ENCODE assay signal across 1 cellular context in the genomic region with DNA sequence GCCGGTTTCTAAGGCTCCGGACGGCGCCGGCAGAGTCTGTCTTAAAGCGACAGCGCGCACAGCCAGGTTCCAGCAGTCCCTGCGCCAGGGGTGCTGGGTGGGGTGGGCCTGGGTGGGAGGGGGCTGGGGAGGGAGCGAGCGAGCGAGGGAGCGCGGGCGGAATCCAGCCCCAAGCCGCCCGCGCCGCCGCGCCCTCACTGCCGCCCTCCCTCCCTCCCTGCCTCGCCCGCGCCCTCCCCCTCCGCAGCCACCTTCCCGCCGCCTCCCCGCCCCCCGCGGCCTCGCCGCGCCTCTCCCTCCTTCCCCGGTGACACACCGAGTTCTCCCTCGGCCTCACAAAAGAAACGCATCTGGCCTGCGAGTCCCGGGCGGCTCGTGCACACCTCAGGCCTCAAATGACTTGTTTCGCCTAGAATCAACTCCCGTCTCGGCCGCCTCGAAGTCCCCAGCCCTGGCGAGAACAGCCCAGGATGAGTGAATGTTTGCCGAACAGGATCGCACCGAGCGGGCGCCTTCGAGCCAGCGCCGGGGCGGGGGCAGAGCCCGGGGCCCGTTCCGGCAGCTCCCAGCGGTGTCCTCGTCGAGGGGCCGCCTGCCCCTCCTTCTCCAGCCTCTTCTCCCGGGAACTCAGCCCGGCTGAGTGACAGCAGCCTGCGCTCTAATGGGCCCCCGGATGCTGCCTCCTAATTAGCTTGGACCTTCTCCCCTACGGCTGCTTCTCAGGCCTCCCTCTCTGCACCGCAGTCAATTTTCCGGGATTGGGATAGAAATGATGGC.
A peak's percentile ranks its signal among the peaks of the same experiment; 100 is the strongest.
TF ChIP-seq lines count a peak whose summit lies in the region.

A gene (minus strand): TSS at position 43 of the 777 bp plus-strand sequence. CDS start 347 bp downstream, outside the sequence.

TF ChIP-seq in HepG2, 621 proteins besides CTCF, POLR2A, EP300 and RAD21 (continued from another document and continues in another):
- no peak for TF ChIP-seq SMARCC2 (IDR thresholded peaks at IDR 0.05)
- TF ChIP-seq NCOA2 (CRISPR knock-in tag; IDR thresholded peaks at IDR 0.05) = no peak
- no peak for TF ChIP-seq ZNF619 (CRISPR knock-in tag; IDR thresholded peaks at IDR 0.05)
- no peak for TF ChIP-seq CAMTA2 (CRISPR knock-in tag; IDR thresholded peaks at IDR 0.05; ENCODE audit: borderline replicate concordance)
- TF ChIP-seq PRMT3 (CRISPR knock-in tag; IDR thresholded peaks at IDR 0.05; ENCODE audit: borderline replicate concordance, low read depth) = no peak
- no peak for TF ChIP-seq ZNF768 (CRISPR knock-in tag; IDR thresholded peaks at IDR 0.05)
- peak; percentile 55 for TF ChIP-seq RBM39 (IDR thresholded peaks at IDR 0.05; ENCODE audit: low read depth, low read length, poor library complexity, severe bottlenecking)
- TF ChIP-seq HDAC2 (CRISPR knock-in tag; IDR thresholded peaks at IDR 0.05) = no peak
- TF ChIP-seq, protein P1, sequence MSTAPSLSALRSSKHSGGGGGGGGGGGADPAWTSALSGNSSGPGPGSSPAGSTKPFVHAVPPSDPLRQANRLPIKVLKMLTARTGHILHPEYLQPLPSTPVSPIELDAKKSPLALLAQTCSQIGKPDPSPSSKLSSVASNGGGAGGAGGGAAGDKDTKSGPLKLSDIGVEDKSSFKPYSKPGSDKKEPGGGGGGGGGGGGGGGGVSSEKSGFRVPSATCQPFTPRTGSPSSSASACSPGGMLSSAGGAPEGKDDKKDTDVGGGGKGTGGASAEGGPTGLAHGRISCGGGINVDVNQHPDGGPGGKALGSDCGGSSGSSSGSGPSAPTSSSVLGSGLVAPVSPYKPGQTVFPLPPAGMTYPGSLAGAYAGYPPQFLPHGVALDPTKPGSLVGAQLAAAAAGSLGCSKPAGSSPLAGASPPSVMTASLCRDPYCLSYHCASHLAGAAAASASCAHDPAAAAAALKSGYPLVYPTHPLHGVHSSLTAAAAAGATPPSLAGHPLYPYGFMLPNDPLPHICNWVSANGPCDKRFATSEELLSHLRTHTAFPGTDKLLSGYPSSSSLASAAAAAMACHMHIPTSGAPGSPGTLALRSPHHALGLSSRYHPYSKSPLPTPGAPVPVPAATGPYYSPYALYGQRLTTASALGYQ (CRISPR knock-in tag; IDR thresholded peaks at IDR 0.05) = no peak
- peak; percentile 55; the same call in 1 of the 2 replicates for TF ChIP-seq KLF6 (CRISPR knock-in tag; IDR thresholded peaks at IDR 0.05)
- TF ChIP-seq ZNF251 (CRISPR knock-in tag; IDR thresholded peaks at IDR 0.05) = no peak
- TF ChIP-seq, protein P2, sequence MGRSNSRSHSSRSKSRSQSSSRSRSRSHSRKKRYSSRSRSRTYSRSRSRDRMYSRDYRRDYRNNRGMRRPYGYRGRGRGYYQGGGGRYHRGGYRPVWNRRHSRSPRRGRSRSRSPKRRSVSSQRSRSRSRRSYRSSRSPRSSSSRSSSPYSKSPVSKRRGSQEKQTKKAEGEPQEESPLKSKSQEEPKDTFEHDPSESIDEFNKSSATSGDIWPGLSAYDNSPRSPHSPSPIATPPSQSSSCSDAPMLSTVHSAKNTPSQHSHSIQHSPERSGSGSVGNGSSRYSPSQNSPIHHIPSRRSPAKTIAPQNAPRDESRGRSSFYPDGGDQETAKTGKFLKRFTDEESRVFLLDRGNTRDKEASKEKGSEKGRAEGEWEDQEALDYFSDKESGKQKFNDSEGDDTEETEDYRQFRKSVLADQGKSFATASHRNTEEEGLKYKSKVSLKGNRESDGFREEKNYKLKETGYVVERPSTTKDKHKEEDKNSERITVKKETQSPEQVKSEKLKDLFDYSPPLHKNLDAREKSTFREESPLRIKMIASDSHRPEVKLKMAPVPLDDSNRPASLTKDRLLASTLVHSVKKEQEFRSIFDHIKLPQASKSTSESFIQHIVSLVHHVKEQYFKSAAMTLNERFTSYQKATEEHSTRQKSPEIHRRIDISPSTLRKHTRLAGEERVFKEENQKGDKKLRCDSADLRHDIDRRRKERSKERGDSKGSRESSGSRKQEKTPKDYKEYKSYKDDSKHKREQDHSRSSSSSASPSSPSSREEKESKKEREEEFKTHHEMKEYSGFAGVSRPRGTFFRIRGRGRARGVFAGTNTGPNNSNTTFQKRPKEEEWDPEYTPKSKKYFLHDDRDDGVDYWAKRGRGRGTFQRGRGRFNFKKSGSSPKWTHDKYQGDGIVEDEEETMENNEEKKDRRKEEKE (IDR thresholded peaks at IDR 0.05) = no peak
- TF ChIP-seq SUZ12 (IDR thresholded peaks at IDR 0.05; ENCODE audit: low read depth, low read length) = no peak
- no peak for TF ChIP-seq ZBTB1 (CRISPR knock-in tag; IDR thresholded peaks at IDR 0.05; ENCODE audit: borderline replicate concordance)
- no peak for TF ChIP-seq ATAD3A (CRISPR knock-in tag; IDR thresholded peaks at IDR 0.05)
- peak; percentile 62 for TF ChIP-seq HDAC1 (CRISPR knock-in tag; IDR thresholded peaks at IDR 0.05)
- no peak for TF ChIP-seq CEBPG (CRISPR knock-in tag; IDR thresholded peaks at IDR 0.05)
- TF ChIP-seq ZNF891 (CRISPR knock-in tag; IDR thresholded peaks at IDR 0.05) = peak; percentile 35; the same call in 1 of the 2 replicates
- TF ChIP-seq CENPX (CRISPR knock-in tag; IDR thresholded peaks at IDR 0.05) = no peak
- TF ChIP-seq, protein P3, sequence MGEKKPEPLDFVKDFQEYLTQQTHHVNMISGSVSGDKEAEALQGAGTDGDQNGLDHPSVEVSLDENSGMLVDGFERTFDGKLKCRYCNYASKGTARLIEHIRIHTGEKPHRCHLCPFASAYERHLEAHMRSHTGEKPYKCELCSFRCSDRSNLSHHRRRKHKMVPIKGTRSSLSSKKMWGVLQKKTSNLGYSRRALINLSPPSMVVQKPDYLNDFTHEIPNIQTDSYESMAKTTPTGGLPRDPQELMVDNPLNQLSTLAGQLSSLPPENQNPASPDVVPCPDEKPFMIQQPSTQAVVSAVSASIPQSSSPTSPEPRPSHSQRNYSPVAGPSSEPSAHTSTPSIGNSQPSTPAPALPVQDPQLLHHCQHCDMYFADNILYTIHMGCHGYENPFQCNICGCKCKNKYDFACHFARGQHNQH (CRISPR knock-in tag; IDR thresholded peaks at IDR 0.05) = no peak; the same call in 1 of the 2 replicates
- TF ChIP-seq TARDBP (CRISPR knock-in tag; IDR thresholded peaks at IDR 0.05) = 0 out of 2 replicates have a peak, but pooled peaks have one; percentile 39
- TF ChIP-seq KDM2A (CRISPR knock-in tag; IDR thresholded peaks at IDR 0.05; ENCODE audit: borderline replicate concordance, low read depth) = peak; percentile 67; the same call in 1 of the 2 replicates
- TF ChIP-seq, protein P4, sequence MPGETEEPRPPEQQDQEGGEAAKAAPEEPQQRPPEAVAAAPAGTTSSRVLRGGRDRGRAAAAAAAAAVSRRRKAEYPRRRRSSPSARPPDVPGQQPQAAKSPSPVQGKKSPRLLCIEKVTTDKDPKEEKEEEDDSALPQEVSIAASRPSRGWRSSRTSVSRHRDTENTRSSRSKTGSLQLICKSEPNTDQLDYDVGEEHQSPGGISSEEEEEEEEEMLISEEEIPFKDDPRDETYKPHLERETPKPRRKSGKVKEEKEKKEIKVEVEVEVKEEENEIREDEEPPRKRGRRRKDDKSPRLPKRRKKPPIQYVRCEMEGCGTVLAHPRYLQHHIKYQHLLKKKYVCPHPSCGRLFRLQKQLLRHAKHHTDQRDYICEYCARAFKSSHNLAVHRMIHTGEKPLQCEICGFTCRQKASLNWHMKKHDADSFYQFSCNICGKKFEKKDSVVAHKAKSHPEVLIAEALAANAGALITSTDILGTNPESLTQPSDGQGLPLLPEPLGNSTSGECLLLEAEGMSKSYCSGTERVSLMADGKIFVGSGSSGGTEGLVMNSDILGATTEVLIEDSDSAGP (CRISPR knock-in tag; IDR thresholded peaks at IDR 0.05; ENCODE audit: borderline replicate concordance) = peak; percentile 38
- TF ChIP-seq HNF4A (CRISPR knock-in tag; IDR thresholded peaks at IDR 0.05) = no peak
- peak; percentile 9; the same call in 1 of the 2 replicates for TF ChIP-seq HOXD1 (CRISPR knock-in tag; IDR thresholded peaks at IDR 0.05)
- TF ChIP-seq NFIB (CRISPR knock-in tag; IDR thresholded peaks at IDR 0.05; ENCODE audit: borderline replicate concordance) = no peak
- TF ChIP-seq ZNF577 (CRISPR knock-in tag; IDR thresholded peaks at IDR 0.05; ENCODE audit: borderline replicate concordance, low read depth) = no peak
- peak; percentile 67 for TF ChIP-seq KAT8 (CRISPR knock-in tag; IDR thresholded peaks at IDR 0.05)
- TF ChIP-seq, protein P5, sequence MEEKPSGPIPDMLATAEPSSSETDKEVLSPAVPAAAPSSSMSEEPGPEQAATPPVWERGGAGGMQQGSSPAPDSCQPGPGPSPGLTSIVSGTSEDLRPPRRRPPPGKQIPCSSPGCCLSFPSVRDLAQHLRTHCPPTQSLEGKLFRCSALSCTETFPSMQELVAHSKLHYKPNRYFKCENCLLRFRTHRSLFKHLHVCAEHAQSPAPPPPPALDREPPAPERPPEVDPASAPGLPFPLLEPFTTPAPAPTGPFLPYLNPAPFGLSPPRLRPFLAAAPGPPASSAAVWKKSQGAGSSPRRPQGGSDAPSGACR (CRISPR knock-in tag; IDR thresholded peaks at IDR 0.05) = no peak
- peak; percentile 63; the same call in 1 of the 2 replicates for TF ChIP-seq KMT2B (CRISPR knock-in tag; IDR thresholded peaks at IDR 0.05)
- TF ChIP-seq ZFP36 (IDR thresholded peaks at IDR 0.05; ENCODE audit: borderline replicate concordance, low read depth, low read length, partially characterized antibody) = no peak
- no peak for TF ChIP-seq ZNF264 (CRISPR knock-in tag; IDR thresholded peaks at IDR 0.05)
- TF ChIP-seq, protein P6, sequence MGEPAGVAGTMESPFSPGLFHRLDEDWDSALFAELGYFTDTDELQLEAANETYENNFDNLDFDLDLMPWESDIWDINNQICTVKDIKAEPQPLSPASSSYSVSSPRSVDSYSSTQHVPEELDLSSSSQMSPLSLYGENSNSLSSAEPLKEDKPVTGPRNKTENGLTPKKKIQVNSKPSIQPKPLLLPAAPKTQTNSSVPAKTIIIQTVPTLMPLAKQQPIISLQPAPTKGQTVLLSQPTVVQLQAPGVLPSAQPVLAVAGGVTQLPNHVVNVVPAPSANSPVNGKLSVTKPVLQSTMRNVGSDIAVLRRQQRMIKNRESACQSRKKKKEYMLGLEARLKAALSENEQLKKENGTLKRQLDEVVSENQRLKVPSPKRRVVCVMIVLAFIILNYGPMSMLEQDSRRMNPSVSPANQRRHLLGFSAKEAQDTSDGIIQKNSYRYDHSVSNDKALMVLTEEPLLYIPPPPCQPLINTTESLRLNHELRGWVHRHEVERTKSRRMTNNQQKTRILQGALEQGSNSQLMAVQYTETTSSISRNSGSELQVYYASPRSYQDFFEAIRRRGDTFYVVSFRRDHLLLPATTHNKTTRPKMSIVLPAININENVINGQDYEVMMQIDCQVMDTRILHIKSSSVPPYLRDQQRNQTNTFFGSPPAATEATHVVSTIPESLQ (CRISPR knock-in tag; conservative IDR thresholded peaks at IDR 0.05) = no peak
- TF ChIP-seq, protein P7, sequence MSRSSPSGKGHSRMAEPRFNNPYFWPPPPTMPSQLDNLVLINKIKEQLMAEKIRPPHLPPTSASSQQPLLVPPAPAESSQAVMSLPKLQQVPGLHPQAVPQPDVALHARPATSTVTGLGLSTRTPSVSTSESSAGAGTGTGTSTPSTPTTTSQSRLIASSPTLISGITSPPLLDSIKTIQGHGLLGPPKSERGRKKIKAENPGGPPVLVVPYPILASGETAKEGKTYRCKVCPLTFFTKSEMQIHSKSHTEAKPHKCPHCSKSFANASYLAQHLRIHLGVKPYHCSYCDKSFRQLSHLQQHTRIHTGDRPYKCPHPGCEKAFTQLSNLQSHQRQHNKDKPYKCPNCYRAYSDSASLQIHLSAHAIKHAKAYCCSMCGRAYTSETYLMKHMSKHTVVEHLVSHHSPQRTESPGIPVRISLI (CRISPR knock-in tag; IDR thresholded peaks at IDR 0.05; ENCODE audit: borderline replicate concordance) = no peak
- TF ChIP-seq RCOR2 (CRISPR knock-in tag; IDR thresholded peaks at IDR 0.05) = no peak
- TF ChIP-seq ZNF10 (CRISPR knock-in tag; IDR thresholded peaks at IDR 0.05; ENCODE audit: borderline replicate concordance, low read depth) = no peak
- TF ChIP-seq, protein P8, sequence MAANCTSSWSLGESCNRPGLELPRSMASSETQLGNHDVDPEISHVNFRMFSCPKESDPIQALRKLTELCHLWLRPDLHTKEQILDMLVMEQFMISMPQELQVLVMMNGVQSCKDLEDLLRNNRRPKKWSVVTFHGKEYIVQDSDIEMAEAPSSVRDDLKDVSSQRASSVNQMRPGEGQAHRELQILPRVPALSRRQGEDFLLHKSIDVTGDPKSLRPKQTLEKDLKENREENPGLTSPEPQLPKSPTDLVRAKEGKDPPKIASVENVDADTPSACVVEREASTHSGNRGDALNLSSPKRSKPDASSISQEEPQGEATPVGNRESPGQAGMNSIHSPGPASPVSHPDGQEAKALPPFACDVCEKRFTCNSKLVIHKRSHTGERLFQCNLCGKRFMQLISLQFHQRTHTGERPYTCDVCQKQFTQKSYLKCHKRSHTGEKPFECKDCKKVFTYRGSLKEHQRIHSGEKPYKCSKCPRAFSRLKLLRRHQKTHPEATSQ (CRISPR knock-in tag; IDR thresholded peaks at IDR 0.05; ENCODE audit: borderline replicate concordance) = no peak
- TF ChIP-seq ELF1 (CRISPR knock-in tag; IDR thresholded peaks at IDR 0.05) = peak; percentile 16; the same call in 1 of the 2 replicates
- no peak for TF ChIP-seq DMAP1 (CRISPR knock-in tag; IDR thresholded peaks at IDR 0.05)
- TF ChIP-seq ZSCAN21 (CRISPR knock-in tag; IDR thresholded peaks at IDR 0.05; ENCODE audit: borderline replicate concordance) = peak; percentile 38; the same call in 1 of the 2 replicates
- no peak for TF ChIP-seq EHMT2 (IDR thresholded peaks at IDR 0.05; ENCODE audit: borderline replicate concordance, low read depth, low read length)
- TF ChIP-seq IKZF1 (IDR thresholded peaks at IDR 0.05) = no peak
- TF ChIP-seq, protein P9, sequence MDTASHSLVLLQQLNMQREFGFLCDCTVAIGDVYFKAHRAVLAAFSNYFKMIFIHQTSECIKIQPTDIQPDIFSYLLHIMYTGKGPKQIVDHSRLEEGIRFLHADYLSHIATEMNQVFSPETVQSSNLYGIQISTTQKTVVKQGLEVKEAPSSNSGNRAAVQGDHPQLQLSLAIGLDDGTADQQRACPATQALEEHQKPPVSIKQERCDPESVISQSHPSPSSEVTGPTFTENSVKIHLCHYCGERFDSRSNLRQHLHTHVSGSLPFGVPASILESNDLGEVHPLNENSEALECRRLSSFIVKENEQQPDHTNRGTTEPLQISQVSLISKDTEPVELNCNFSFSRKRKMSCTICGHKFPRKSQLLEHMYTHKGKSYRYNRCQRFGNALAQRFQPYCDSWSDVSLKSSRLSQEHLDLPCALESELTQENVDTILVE (CRISPR knock-in tag; IDR thresholded peaks at IDR 0.05) = peak; percentile 72; the same call in 1 of the 2 replicates
- TF ChIP-seq, protein P10, sequence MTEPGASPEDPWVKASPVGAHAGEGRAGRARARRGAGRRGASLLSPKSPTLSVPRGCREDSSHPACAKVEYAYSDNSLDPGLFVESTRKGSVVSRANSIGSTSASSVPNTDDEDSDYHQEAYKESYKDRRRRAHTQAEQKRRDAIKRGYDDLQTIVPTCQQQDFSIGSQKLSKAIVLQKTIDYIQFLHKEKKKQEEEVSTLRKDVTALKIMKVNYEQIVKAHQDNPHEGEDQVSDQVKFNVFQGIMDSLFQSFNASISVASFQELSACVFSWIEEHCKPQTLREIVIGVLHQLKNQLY (CRISPR knock-in tag; IDR thresholded peaks at IDR 0.05) = no peak
- TF ChIP-seq ZNF777 (CRISPR knock-in tag; IDR thresholded peaks at IDR 0.05) = peak; percentile 92
- no peak for TF ChIP-seq PHF5A (CRISPR knock-in tag; IDR thresholded peaks at IDR 0.05; ENCODE audit: low read depth, unreplicated experiment)
- TF ChIP-seq CBFB (CRISPR knock-in tag; IDR thresholded peaks at IDR 0.05) = no peak
- TF ChIP-seq ZFY (CRISPR knock-in tag; IDR thresholded peaks at IDR 0.05) = peak; percentile 79
- TF ChIP-seq KMT2A (CRISPR knock-in tag; IDR thresholded peaks at IDR 0.05) = no peak; the same call in 1 of the 2 replicates
- no peak for TF ChIP-seq ZNF549 (CRISPR knock-in tag; IDR thresholded peaks at IDR 0.05)
- no peak for TF ChIP-seq GABPA (IDR thresholded peaks at IDR 0.05; ENCODE audit: low read depth, low read length)
- no peak for TF ChIP-seq GABPA (CRISPR knock-in tag; IDR thresholded peaks at IDR 0.05; ENCODE audit: low read depth)
- no peak for TF ChIP-seq KLF15 (CRISPR knock-in tag; IDR thresholded peaks at IDR 0.05; ENCODE audit: borderline replicate concordance)
